Comparison of ENCODE assay signal across 14 cellular contexts in the genomic region with DNA sequence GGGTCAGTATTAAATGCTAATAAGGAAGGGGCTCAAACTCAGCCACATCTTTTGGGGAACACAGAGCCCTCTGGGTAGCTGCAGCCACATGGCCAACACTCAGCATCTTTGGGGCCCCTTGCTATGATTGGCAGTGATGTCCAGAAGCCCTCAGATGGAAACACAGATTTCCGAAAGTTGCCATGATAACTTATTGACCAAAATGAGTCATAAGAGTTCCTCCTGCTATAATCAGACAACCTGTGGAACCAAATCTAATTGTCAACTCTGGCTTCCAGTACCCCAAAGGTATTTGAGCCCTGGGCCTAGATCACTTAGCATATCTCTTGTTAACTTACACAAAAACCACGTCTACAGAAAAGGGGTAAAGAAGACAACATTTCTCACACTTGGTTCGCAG.
DNase-seq lines count a peak whose midpoint lies in the region; ATAC-seq and TF ChIP-seq lines count a peak whose summit lies in the region.
"Had no signal": no experiment of that assay in that cellular context is flagged by ENCODE, and none has a peak within 500 bp of the region (broad histone marks: within the 10 kb centered on the region; RNA-seq: fewer than 3 reads in every experiment).

No MANE protein-coding gene starts in this region.

- H3K4me1 Mint-ChIP-seq in stimulated activated effector memory CD8-positive, alpha-beta T cell treated with anti-CD3 and anti-CD28 coated beads, Interleukin-12 subunit alpha, Interleukin-12 subunit beta, amount 100 ng/mL, for 72 hours, result no peaks in the 10 kb centered on the region

- H4K20me1 ChIP-seq in BLaER1 treated with 17β-estradiol and CSF1 and Interleukin-3, amounts not matched to agents 10 nM and 100 nM, result no peaks in the 10 kb centered on the region

- H3K27me3 ChIP-seq in BLaER1 treated with 17β-estradiol and CSF1 and Interleukin-3, amounts not matched to agents 10 nM and 100 nM, result no peaks in the 10 kb centered on the region

- H3K9ac ChIP-seq in BLaER1 treated with 17β-estradiol and CSF1 and Interleukin-3, amounts not matched to agents 10 nM and 100 nM, result no peak overlapping the region
- H3K9ac ChIP-seq: parathyroid adenoma had no signal

- no peak for TF ChIP-seq CTCF in coronary artery (IDR thresholded peaks at IDR 0.05)

- H3K4me1 ChIP-seq in BLaER1 treated with 17β-estradiol and CSF1 and Interleukin-3, amounts not matched to agents 10 nM and 100 nM, result peaks cover 20 to 62% (median 50%) of the 10 kb centered on the region in 10 experiments
- H3K4me1 ChIP-seq: parathyroid adenoma had no signal

- H3K27ac Mint-ChIP-seq in stimulated activated effector memory CD8-positive, alpha-beta T cell treated with anti-CD3 and anti-CD28 coated beads, Interleukin-12 subunit alpha, Interleukin-12 subunit beta, amount 100 ng/mL, for 72 hours, result no peak overlapping the region

- no peaks in the 10 kb centered on the region; a peak in 3 of 22 replicates for H3K9me3 ChIP-seq in BLaER1 treated with 17β-estradiol and CSF1 and Interleukin-3, amounts not matched to agents 10 nM and 100 nM (replicated peaks in 1 of 11)

- H3K36me3 ChIP-seq in BLaER1 treated with 17β-estradiol and CSF1 and Interleukin-3, amounts not matched to agents 10 nM and 100 nM, result no peaks in the 10 kb centered on the region

- DNase-seq in stimulated activated CD4-positive, alpha-beta T cell treated with anti-CD3 and anti-CD28 coated beads, Interleukin-4, amount 100 ng/mL, for 1 hour, result no peak
- no peak for DNase-seq in stimulated activated effector memory CD8-positive, alpha-beta T cell treated with anti-CD3 and anti-CD28 coated beads, Interleukin-12 subunit alpha, Interleukin-12 subunit beta, amount 100 ng/mL, for 72 hours (ENCODE audit: low spot score in 2 of 2)
- DNase-seq in coronary artery (ENCODE audit: low spot score), result no peak
- no peak for DNase-seq in NCI-H524 treated with DMSO at 0.1 percent for 48 hours (lab: John Stamatoyannopoulos, UW)
- DNase-seq: activated CD4-positive, alpha-beta T cell treated with anti-CD3 and anti-CD28 coated beads for 1 hour; activated gamma-delta T cell; DMS 273 treated with DMSO at 0.1 percent for 48 hours; hippocampal formation; NCI-H1417 had no signal

- peaks cover 4% of the 10 kb centered on the region for H3K9me3 Mint-ChIP-seq in stimulated activated effector memory CD8-positive, alpha-beta T cell treated with anti-CD3 and anti-CD28 coated beads, Interleukin-12 subunit alpha, Interleukin-12 subunit beta, amount 100 ng/mL, for 72 hours

- H3K4me2 ChIP-seq in BLaER1 treated with 17β-estradiol and CSF1 and Interleukin-3, amounts not matched to agents 10 nM and 100 nM, result peak overlapping the region in 10 of 11 experiments; percentile 54 to 94 (median 70); a peak in 20 of 22 replicates

- H3K27ac ChIP-seq in BLaER1 treated with 17β-estradiol and CSF1 and Interleukin-3, amounts not matched to agents 10 nM and 100 nM, result peak overlapping the region in 2 of 11 experiments; percentile 40 to 61; a peak in 5 of 22 replicates
- no peak overlapping the region for H3K27ac ChIP-seq in coronary artery
- H3K27ac ChIP-seq: parathyroid adenoma had no signal

- ATAC-seq in GM19351 (IDR thresholded peaks at IDR 0.05; ENCODE audit: unreplicated experiment), result peak; percentile 38
- ATAC-seq in HG02678 (IDR thresholded peaks at IDR 0.05; ENCODE audit: unreplicated experiment), result peak; percentile 39
- peak; percentile 34 for ATAC-seq in HG03439 (IDR thresholded peaks at IDR 0.05; ENCODE audit: unreplicated experiment)
- ATAC-seq in stimulated activated effector memory CD8-positive, alpha-beta T cell treated with anti-CD3 and anti-CD28 coated beads, Interleukin-12 subunit alpha, Interleukin-12 subunit beta, amount 100 ng/mL, for 72 hours, result no peak

- no peak overlapping the region for H3K4me3 Mint-ChIP-seq in stimulated activated effector memory CD8-positive, alpha-beta T cell treated with anti-CD3 and anti-CD28 coated beads, Interleukin-12 subunit alpha, Interleukin-12 subunit beta, amount 100 ng/mL, for 72 hours

- no peaks in the 10 kb centered on the region for H3K36me3 Mint-ChIP-seq in stimulated activated effector memory CD8-positive, alpha-beta T cell treated with anti-CD3 and anti-CD28 coated beads, Interleukin-12 subunit alpha, Interleukin-12 subunit beta, amount 100 ng/mL, for 72 hours

- H3K4me3 ChIP-seq in BLaER1 treated with 17β-estradiol and CSF1 and Interleukin-3, amounts not matched to agents 10 nM and 100 nM, result no peak overlapping the region
- H3K4me3 ChIP-seq in coronary artery, result no peak overlapping the region
